12 cellular contexts compared by ENCODE assay signal in the genomic region with DNA sequence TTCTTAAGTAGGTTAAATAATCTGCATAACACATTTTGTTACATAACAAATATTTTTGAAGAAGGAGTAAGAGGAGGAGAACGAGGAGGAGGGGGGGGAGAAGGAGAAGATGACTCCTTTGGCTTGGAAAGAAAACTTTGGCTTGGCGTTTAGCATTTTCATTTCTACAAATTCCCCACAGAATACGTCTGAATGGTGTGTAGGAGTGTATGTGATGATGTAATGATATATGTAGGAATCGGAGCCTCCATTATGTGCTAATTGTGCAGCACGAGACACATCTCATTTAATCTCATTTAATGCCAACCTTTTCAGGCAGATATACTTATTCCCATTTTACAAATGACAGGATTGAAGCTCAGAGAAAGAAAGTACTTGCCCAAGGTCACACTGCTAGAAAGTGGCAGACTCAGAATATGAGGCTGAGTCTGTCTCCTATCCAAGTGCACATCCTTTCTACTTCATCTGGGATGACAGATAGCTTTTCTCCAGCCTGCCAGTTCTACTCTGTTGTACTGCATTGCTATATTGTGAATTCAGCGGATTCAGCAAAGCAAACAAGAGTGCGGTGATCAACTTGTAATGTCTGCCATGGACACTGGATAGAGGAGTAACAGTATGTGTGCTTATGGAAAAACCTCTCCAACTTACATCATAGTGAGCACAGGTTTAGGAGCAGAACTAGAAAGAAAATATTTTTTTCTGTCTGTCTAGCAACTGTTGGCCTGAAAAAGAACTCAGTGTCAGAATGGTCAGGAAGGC. TPM values are rescaled to one million over a fixed set of nuclear protein-coding genes. Genes with fewer than 3 reads are reported as not detected.
DNase-seq lines count a peak whose midpoint lies in the region; ATAC-seq, FAIRE-seq and TF ChIP-seq lines count a peak whose summit lies in the region.
"Had no signal": no experiment of that assay in that cellular context is flagged by ENCODE, and none has a peak within 500 bp of the region (broad histone marks: within the 10 kb centered on the region; RNA-seq: fewer than 3 reads in every experiment).

No MANE protein-coding gene starts in this region.

- H3K36me3 ChIP-seq in upper lobe of right lung, result no peaks in the 10 kb centered on the region

- peak overlapping the region; percentile 89 for H3K27ac ChIP-seq in upper lobe of right lung

- peaks cover 46% of the 10 kb centered on the region for H3K4me1 ChIP-seq in upper lobe of right lung

- intact Hi-C loops in upper lobe of right lung (cut with DNase I), result no loop called here

- no peak overlapping the region for H3K4me3 Mint-ChIP-seq in naive thymus-derived CD8-positive, alpha-beta T cell
- H3K4me3 Mint-ChIP-seq: activated CD4-positive, alpha-beta memory T cell treated with anti-CD3 and anti-CD28 coated beads for 36 hours had no signal

- TF ChIP-seq CTCF in upper lobe of right lung (IDR thresholded peaks at IDR 0.05), result no peak

- peaks cover 11 to 33% (median 25%) of the 10 kb centered on the region in 4 donors for H3K4me1 Mint-ChIP-seq in naive thymus-derived CD8-positive, alpha-beta T cell

- FAIRE-seq in GM19239 (lab: Jason Lieb, UNC), result no peak
- FAIRE-seq: A204.1, astrocyte had no signal

- no peaks in the 10 kb centered on the region for H3K9me3 ChIP-seq in upper lobe of right lung

- no peaks in the 10 kb centered on the region for H3K27me3 Mint-ChIP-seq in naive thymus-derived CD8-positive, alpha-beta T cell
- H3K27me3 Mint-ChIP-seq: activated CD4-positive, alpha-beta memory T cell treated with anti-CD3 and anti-CD28 coated beads for 36 hours had no signal

- POLR2A ChIA-PET in naive thymus-derived CD8-positive, alpha-beta T cell (lab: Charles Lee), result interaction anchor here (1.0 to 1.6 kb wide), 2 partner anchors 79 to 91 kb away, joined by 3 to 5 read pairs; partner anchors contain the start of gene ALDH3A2

- no peaks in the 10 kb centered on the region for H3K27me3 ChIP-seq in upper lobe of right lung

- no peak overlapping the region for H3K4me3 ChIP-seq in upper lobe of right lung

- DNase-seq in NCI-H2196 (lab: John Stamatoyannopoulos, UW; ENCODE audit: unreplicated experiment), result peak; percentile 10
- DNase-seq in NCI-H2196 treated with DMSO at 0.1 percent for 48 hours (lab: John Stamatoyannopoulos, UW; ENCODE audit: unreplicated experiment), result no peak
- DNase-seq in fibroblast of peridontal ligament (ENCODE audit: extremely low read depth), result peak; percentile 63
- no peak for DNase-seq in naive thymus-derived CD8-positive, alpha-beta T cell
- DNase-seq in upper lobe of right lung, result no peak
- no peak for DNase-seq in GM19239 (ENCODE audit: insufficient read length, low spot score)
- DNase-seq: activated CD4-positive, alpha-beta memory T cell treated with anti-CD3 and anti-CD28 coated beads for 36 hours had no signal

- no peak for ATAC-seq in naive thymus-derived CD8-positive, alpha-beta T cell
- ATAC-seq in upper lobe of right lung (no peak), GM21515 (IDR thresholded peaks at IDR 0.05; ENCODE audit: unreplicated experiment) (no peak), HG02884 (IDR thresholded peaks at IDR 0.05; ENCODE audit: unreplicated experiment) (no peak)

- no peaks in the 10 kb centered on the region for H3K36me3 Mint-ChIP-seq in naive thymus-derived CD8-positive, alpha-beta T cell
- H3K36me3 Mint-ChIP-seq: activated CD4-positive, alpha-beta memory T cell treated with anti-CD3 and anti-CD28 coated beads for 36 hours had no signal

- H3K9me3 Mint-ChIP-seq in naive thymus-derived CD8-positive, alpha-beta T cell, result no peaks in the 10 kb centered on the region
- H3K9me3 Mint-ChIP-seq: activated CD4-positive, alpha-beta memory T cell treated with anti-CD3 and anti-CD28 coated beads for 36 hours had no signal

- peak overlapping the region in 7 of 10 donors; percentile 10 to 63 (median 43) for H3K27ac Mint-ChIP-seq in naive thymus-derived CD8-positive, alpha-beta T cell
- H3K27ac Mint-ChIP-seq: activated CD4-positive, alpha-beta memory T cell treated with anti-CD3 and anti-CD28 coated beads for 36 hours had no signal

RNA-seq across cellular contexts. Expression of gene SLC47A2, which starts 10.4 kb away (rescaled TPM):
- not detected for total RNA-seq in naive thymus-derived CD8-positive, alpha-beta T cell
- polyA plus RNA-seq in naive thymus-derived CD8-positive, alpha-beta T cell, result not detected
- total RNA-seq in upper lobe of right lung, result not detected
- total RNA-seq: activated CD4-positive, alpha-beta memory T cell treated with anti-CD3 and anti-CD28 coated beads for 36 hours; astrocyte had no signal
- polyA plus RNA-seq: neural cell had no signal

RNA-seq across cellular contexts. Expression of gene ALDH3A1, which starts 21.3 kb away (rescaled TPM):
- not detected for total RNA-seq in naive thymus-derived CD8-positive, alpha-beta T cell
- under 1 TPM in 1 of 3 donors, not detected in 2; 0.11 TPM for polyA plus RNA-seq in naive thymus-derived CD8-positive, alpha-beta T cell
- total RNA-seq in upper lobe of right lung, result 10.5 TPM
- total RNA-seq: astrocyte had no signal

Comparison
In these comparisons a context has a peak if more than half of its experiments do, and no peak if none do; other contexts are left out.
1. DNase-seq: peak in NCI-H2196 (single experiment) and fibroblast of peridontal ligament (single experiment); none in NCI-H2196 treated with DMSO at 0.1 percent for 48 hours (single experiment), naive thymus-derived CD8-positive, alpha-beta T cell (0 of 10), upper lobe of right lung (single experiment) and GM19239 (single experiment).
2. RNA of gene ALDH3A1, which starts 21.3 kb away (total RNA-seq): 10.5 TPM in upper lobe of right lung (single experiment); not detected in naive thymus-derived CD8-positive, alpha-beta T cell; every median in the first group is over 10 times any median in the second.